10 cellular contexts compared by ENCODE assay signal in genomic region chr5:177483994-177484901, GRCh38. TPM values are rescaled to one million over a fixed set of nuclear protein-coding genes. Genes with fewer than 3 reads are reported as not detected.
DNase-seq lines count a peak whose midpoint lies in the region; TF ChIP-seq lines count a peak whose summit lies in the region.
"Had no signal": no experiment of that assay in that cellular context is flagged by ENCODE, and none has a peak within 500 bp of the region (broad histone marks: within the 10 kb centered on the region; RNA-seq: fewer than 3 reads in every experiment).

No MANE protein-coding gene starts in this region.

- H3K9ac ChIP-seq in skeletal muscle satellite cell (ENCODE audit: low read depth, low read length) = peak overlapping the region; percentile 23

- TF ChIP-seq POLR2A in lower leg skin (IDR thresholded peaks at IDR 0.05) = no peak

- H3K9me3 Mint-ChIP-seq in chondrocyte (ENCODE audit: low read depth) = no peaks in the 10 kb centered on the region
- no peaks in the 10 kb centered on the region for H3K9me3 Mint-ChIP-seq in activated CD4-positive, alpha-beta memory T cell treated with anti-CD3 and anti-CD28 coated beads for 36 hours

- H3K4me2 ChIP-seq in skeletal muscle satellite cell (ENCODE audit: low read length) = no peak overlapping the region

- no peak for TF ChIP-seq CTCF in chondrocyte (IDR thresholded peaks at IDR 0.05)
- no peak for TF ChIP-seq CTCF in lower leg skin (IDR thresholded peaks at IDR 0.05)

- H3K9me3 ChIP-seq in skeletal muscle satellite cell (replicated peaks; ENCODE audit: low read length) = no peaks in the 10 kb centered on the region
- H3K9me3 ChIP-seq: left ventricle myocardium inferior had no signal

- CTCF ChIA-PET in activated CD4-positive, alpha-beta memory T cell treated with anti-CD3 and anti-CD28 coated beads for 36 hours (lab: Charles Lee) = interaction anchor here (1.1 kb wide), 1 partner anchor 17 kb away, joined by 5 read pairs; no protein-coding TSS in a partner anchor

- peaks cover 71% of the 10 kb centered on the region for H3K36me3 ChIP-seq in skeletal muscle satellite cell (ENCODE audit: insufficient read depth, low read length)

- H3K4me1 Mint-ChIP-seq in chondrocyte (ENCODE audit: low read depth) = peaks cover 71% of the 10 kb centered on the region
- H3K4me1 Mint-ChIP-seq in activated CD4-positive, alpha-beta memory T cell treated with anti-CD3 and anti-CD28 coated beads for 36 hours (ENCODE audit: low read depth) = peaks cover 5% of the 10 kb centered on the region

- POLR2A ChIA-PET in activated CD4-positive, alpha-beta memory T cell treated with anti-CD3 and anti-CD28 coated beads for 36 hours (lab: Charles Lee) = no interaction called here

- peaks cover 23% of the 10 kb centered on the region for H3K4me1 ChIP-seq in skeletal muscle satellite cell (ENCODE audit: control insufficient read depth, insufficient read depth, low read length)

- no peaks in the 10 kb centered on the region for H3K27me3 Mint-ChIP-seq in chondrocyte (ENCODE audit: low read depth)
- H3K27me3 Mint-ChIP-seq in activated CD4-positive, alpha-beta memory T cell treated with anti-CD3 and anti-CD28 coated beads for 36 hours = no peaks in the 10 kb centered on the region

- intact Hi-C loops in lower leg skin (cut with DNase I; ENCODE audit: low total_unique reads) = no loop called here
- intact Hi-C loops in activated CD4-positive, alpha-beta memory T cell treated with anti-CD3 and anti-CD28 coated beads for 36 hours (cut with micrococcal nuclease) = no loop called here

- H3K27me3 ChIP-seq in skeletal muscle satellite cell (ENCODE audit: control insufficient read depth, insufficient read depth, low read length) = no peaks in the 10 kb centered on the region

- H3K36me3 Mint-ChIP-seq in chondrocyte (ENCODE audit: low read depth) = peaks cover 52% of the 10 kb centered on the region
- H3K36me3 Mint-ChIP-seq in activated CD4-positive, alpha-beta memory T cell treated with anti-CD3 and anti-CD28 coated beads for 36 hours = peaks cover 7% of the 10 kb centered on the region

- WGBS in lower leg skin, 2 donors = 84 to 92% methylated on average over 20 to 21 of the region's 22 CpGs

- DNase-seq in NCI-H524 treated with DMSO at 0.1 percent for 48 hours (lab: John Stamatoyannopoulos, UW) (peak; percentile 64), chondrocyte (ENCODE audit: low spot score) (no peak), lower leg skin (ENCODE audit: low spot score in 2 of 2) (no peak)
- no peak for DNase-seq in activated CD4-positive, alpha-beta memory T cell treated with anti-CD3 and anti-CD28 coated beads for 36 hours
- DNase-seq: activated gamma-delta T cell treated with Interleukin-2 at 50 U/mL for 16 hours, cortex of kidney, left ventricle myocardium inferior, posterior cingulate gyrus, RPMI8226 had no signal

- no peak overlapping the region for H3K4me3 Mint-ChIP-seq in chondrocyte (ENCODE audit: unreplicated experiment)
- H3K4me3 Mint-ChIP-seq in activated CD4-positive, alpha-beta memory T cell treated with anti-CD3 and anti-CD28 coated beads for 36 hours = no peak overlapping the region

- no peak overlapping the region for H3K4me3 ChIP-seq in skeletal muscle satellite cell (ENCODE audit: low read length)
- no peak overlapping the region for H3K4me3 ChIP-seq in lower leg skin (ENCODE audit: low read depth, poor library complexity, severe bottlenecking)
- H3K4me3 ChIP-seq: left ventricle myocardium inferior had no signal

- H3K27ac Mint-ChIP-seq in chondrocyte (ENCODE audit: unreplicated experiment) = peak overlapping the region; percentile 90
- no peak overlapping the region for H3K27ac Mint-ChIP-seq in activated CD4-positive, alpha-beta memory T cell treated with anti-CD3 and anti-CD28 coated beads for 36 hours

RNA-seq across cellular contexts. Expression of gene DBN1, which starts 10.8 kb away (rescaled TPM):
- total RNA-seq in chondrocyte (207 to 277 TPM (median 274 TPM) in 3 replicates), lower leg skin (10 to 100 TPM; 14.0 to 65.5 (median 27.6) TPM)
- total RNA-seq in skeletal muscle satellite cell (2012; rRNA removed) = 191 and 225 TPM in 2 replicates
- 10 to 100 TPM; 12.1 to 15.9 TPM for total RNA-seq in activated CD4-positive, alpha-beta memory T cell treated with anti-CD3 and anti-CD28 coated beads for 36 hours

RNA-seq across cellular contexts. Expression of gene PDLIM7, which starts 13.2 kb away (rescaled TPM):
- 563 to 633 TPM (median 613 TPM) in 3 replicates for total RNA-seq in chondrocyte
- total RNA-seq in skeletal muscle satellite cell (2012; rRNA removed) = 75.3 and 151 TPM in 2 replicates
- 10 to 100 TPM; 11.8 to 31.7 (median 23.5) TPM for total RNA-seq in lower leg skin
- 10 to 100 TPM; 50.2 to 56.6 TPM for total RNA-seq in activated CD4-positive, alpha-beta memory T cell treated with anti-CD3 and anti-CD28 coated beads for 36 hours

RNA-seq across cellular contexts. Expression of gene DOK3, which starts 25.4 kb away (rescaled TPM):
- 4.7 to 7.7 TPM (median 7.5 TPM) in 3 replicates for total RNA-seq in chondrocyte
- 1.0 and 3.5 TPM in 2 replicates for total RNA-seq in skeletal muscle satellite cell (2012; rRNA removed)
- 1 to 10 TPM; 1.5 to 4.0 (median 2.0) TPM for total RNA-seq in lower leg skin
- 1 to 10 TPM in 1 of 2 experiments, under 1 TPM in 1; 0.52 to 1.3 TPM for total RNA-seq in activated CD4-positive, alpha-beta memory T cell treated with anti-CD3 and anti-CD28 coated beads for 36 hours

RNA-seq across cellular contexts. Expression of gene DDX41, which starts 32.5 kb away (rescaled TPM):
- 77.2 to 79.0 TPM (median 78.6 TPM) in 3 replicates for total RNA-seq in chondrocyte
- total RNA-seq in skeletal muscle satellite cell (2012; rRNA removed) = 64.1 and 139 TPM in 2 replicates
- total RNA-seq in lower leg skin = 100 to 1,000 TPM in 1 of 4 donors, 10 to 100 TPM in 3; 70.7 to 108 (median 88.6) TPM
- total RNA-seq in activated CD4-positive, alpha-beta memory T cell treated with anti-CD3 and anti-CD28 coated beads for 36 hours = 100 to 1,000 TPM; 143 to 145 TPM

RNA-seq across cellular contexts. Expression of gene PRR7, which starts 37.6 kb away (rescaled TPM):
- total RNA-seq in chondrocyte (4.8 to 5.5 TPM (median 5.3 TPM) in 3 replicates), lower leg skin (10 to 100 TPM in 1 of 4 donors, 1 to 10 TPM in 3; 5.4 to 10.2 (median 8.0) TPM)
- 35.2 and 37.8 TPM in 2 replicates for total RNA-seq in skeletal muscle satellite cell (2012; rRNA removed)
- 10 to 100 TPM; 13.3 to 13.6 TPM for total RNA-seq in activated CD4-positive, alpha-beta memory T cell treated with anti-CD3 and anti-CD28 coated beads for 36 hours
